ENCODE assay signal across 35 cellular contexts in genomic region chr22:32034275-32034674, GRCh38. TPM values are rescaled to one million over a fixed set of nuclear protein-coding genes. Genes with fewer than 3 reads are reported as not detected.
"Had no signal": no experiment of that assay in that cellular context is flagged by ENCODE, and none has a peak within 500 bp of the region (broad histone marks: within the 10 kb centered on the region; RNA-seq: fewer than 3 reads in every experiment).

No MANE protein-coding gene starts in this region.

- H3K4me3 ChIP-seq: ascending aorta had no signal

- H3K4me1 ChIP-seq: ascending aorta had no signal

- H3K27me3 ChIP-seq: ascending aorta had no signal

- H3K4me3 Mint-ChIP-seq: activated B cell treated with CpG ODN at 0.5 μM for 24 hours; activated CD4-positive, alpha-beta memory T cell treated with anti-CD3 and anti-CD28 coated beads for 36 hours; activated CD4-positive, alpha-beta T cell treated with anti-CD3 and anti-CD28 coated beads, Interleukin-2, amount 10 ng/mL, durations not matched to agents 24 days and 14 days; activated CD8-positive, alpha-beta T cell treated with anti-CD3 and anti-CD28 coated beads for 36 hours; activated naive CD4-positive, alpha-beta T cell treated with anti-CD3 and anti-CD28 coated beads, Interleukin-2, amount 10 ng/mL, durations not matched to agents 7 days and 5 days; activated naive CD4-positive, alpha-beta T cell treated with anti-CD3 and anti-CD28 coated beads, Interleukin-2, amount 50 U/mL, for 24 hours; activated naive CD8-positive, alpha-beta T cell; activated naive CD8-positive, alpha-beta T cell treated with anti-CD3 and anti-CD28 coated beads, Interleukin-2, amount 10 ng/mL, durations not matched to agents 7 days and 5 days; activated naive CD8-positive, alpha-beta T cell treated with anti-CD3 and anti-CD28 coated beads, Interleukin-2, amount 50 U/mL, for 24 hours; brain; central memory CD8-positive, alpha-beta T cell; T-helper 1 cell treated with Interleukin-12 subunit alpha and Interleukin-12 subunit beta and Interleukin-4 antibody, amounts not matched to agents 30 μg/mL and 1 μg/mL, for 36 hours; T-helper 2 cell treated with Interferon-gamma antibody and Interleukin-4, amounts not matched to agents 5 μg/mL and 100 μg/mL, for 36 hours had no signal

- FAIRE-seq: TTC549 had no signal

- H3K36me3 ChIP-seq: ascending aorta had no signal

- H3K4me1 Mint-ChIP-seq: activated B cell treated with CpG ODN at 0.5 μM for 24 hours; activated CD4-positive, alpha-beta T cell treated with anti-CD3 and anti-CD28 coated beads, Interleukin-2, amount 10 ng/mL, durations not matched to agents 24 days and 14 days; activated naive CD4-positive, alpha-beta T cell treated with anti-CD3 and anti-CD28 coated beads, Interleukin-2, amount 10 ng/mL, durations not matched to agents 7 days and 5 days; activated naive CD4-positive, alpha-beta T cell treated with anti-CD3 and anti-CD28 coated beads, Interleukin-2, amount 50 U/mL, for 24 hours; activated naive CD8-positive, alpha-beta T cell treated with anti-CD3 and anti-CD28 coated beads, Interleukin-2, amount 10 ng/mL, durations not matched to agents 7 days and 5 days; activated naive CD8-positive, alpha-beta T cell treated with anti-CD3 and anti-CD28 coated beads, Interleukin-2, amount 50 U/mL, for 24 hours; brain; central memory CD8-positive, alpha-beta T cell had no signal

- H3K9me3 Mint-ChIP-seq: activated B cell treated with CpG ODN at 0.5 μM for 24 hours; activated CD4-positive, alpha-beta memory T cell treated with anti-CD3 and anti-CD28 coated beads for 36 hours; activated CD4-positive, alpha-beta T cell treated with anti-CD3 and anti-CD28 coated beads, Interleukin-2, amount 10 ng/mL, durations not matched to agents 24 days and 14 days; activated CD8-positive, alpha-beta T cell treated with anti-CD3 and anti-CD28 coated beads for 36 hours; activated naive CD4-positive, alpha-beta T cell treated with anti-CD3 and anti-CD28 coated beads, Interleukin-2, amount 10 ng/mL, durations not matched to agents 7 days and 5 days; activated naive CD4-positive, alpha-beta T cell treated with anti-CD3 and anti-CD28 coated beads, Interleukin-2, amount 50 U/mL, for 24 hours; activated naive CD8-positive, alpha-beta T cell treated with anti-CD3 and anti-CD28 coated beads, Interleukin-2, amount 10 ng/mL, durations not matched to agents 7 days and 5 days; activated naive CD8-positive, alpha-beta T cell treated with anti-CD3 and anti-CD28 coated beads, Interleukin-2, amount 50 U/mL, for 24 hours; activated T-helper 2 cell treated with anti-CD3 and anti-CD28 coated beads, Interferon-gamma antibody, Interleukin-2, Interleukin-4, amounts not matched to agents 10 μg/mL and 5 μg/mL and 100 μg/mL, durations not matched to agents 14 hours and 24 hours and 36 hours; brain; central memory CD8-positive, alpha-beta T cell; T-helper 1 cell treated with Interleukin-12 subunit alpha and Interleukin-12 subunit beta and Interleukin-4 antibody, amounts not matched to agents 30 μg/mL and 1 μg/mL, for 36 hours; T-helper 2 cell treated with Interferon-gamma antibody and Interleukin-4, amounts not matched to agents 5 μg/mL and 100 μg/mL, for 36 hours had no signal

- DNase-seq: activated B cell treated with CpG ODN at 0.5 μM for 24 hours; activated CD4-positive, alpha-beta memory T cell treated with anti-CD3 and anti-CD28 coated beads for 36 hours; activated CD4-positive, alpha-beta T cell treated with anti-CD3 and anti-CD28 coated beads for 4 hours; activated CD4-positive, alpha-beta T cell treated with anti-CD3 and anti-CD28 coated beads, Interleukin-2, amount 10 ng/mL, durations not matched to agents 24 days and 14 days; activated CD4-positive, alpha-beta T cell treated with anti-CD3 and anti-CD28 coated beads, Interleukin-2, amount 50 U/mL, for 1 hour; activated CD4-positive, alpha-beta T cell treated with anti-CD3 and anti-CD28 coated beads, Interleukin-2, amount 50 U/mL, for 4 hours; activated CD4-positive, CD25-positive, alpha-beta regulatory T cell treated with anti-CD3 and anti-CD28 coated beads, Interleukin-2, amount 50 U/mL, for 72 hours; activated CD8-positive, alpha-beta memory T cell treated with anti-CD3 and anti-CD28 coated beads, Interleukin-2, amount 50 U/mL, for 4 hours; activated CD8-positive, alpha-beta T cell treated with anti-CD3 and anti-CD28 coated beads for 36 hours; activated effector memory CD4-positive, alpha-beta T cell treated with Interleukin-2 at 50 U/mL for 16 hours; activated gamma-delta T cell; activated naive CD4-positive, alpha-beta T cell treated with anti-CD3 and anti-CD28 coated beads, Interleukin-2, amount 10 ng/mL, durations not matched to agents 7 days and 5 days; activated naive CD4-positive, alpha-beta T cell treated with Interleukin-2 at 50 U/mL for 16 hours; activated naive CD8-positive, alpha-beta T cell treated with anti-CD3 and anti-CD28 coated beads, Interleukin-2, amount 10 ng/mL, durations not matched to agents 7 days and 5 days; activated naive CD8-positive, alpha-beta T cell treated with anti-CD3 and anti-CD28 coated beads, Interleukin-2, amount 50 U/mL, for 24 hours; activated T-cell treated with anti-CD3 and anti-CD28 coated beads for 4 hours; activated T-cell treated with anti-CD3 and anti-CD28 coated beads, Interleukin-2, amount 50 U/mL, for 1 hour; activated T-cell treated with anti-CD3 and anti-CD28 coated beads, Interleukin-2, amount 50 U/mL, for 48 hours; amygdala; anterior cingulate cortex; cerebellar nuclear complex; T-helper 1 cell; T-helper 2 cell; T-helper 9 cell had no signal

- H3K27ac ChIP-seq: ascending aorta, VCaP had no signal

- H3K9me3 ChIP-seq: ascending aorta had no signal

- H3K36me3 Mint-ChIP-seq: activated CD4-positive, alpha-beta memory T cell treated with anti-CD3 and anti-CD28 coated beads for 36 hours; activated naive CD4-positive, alpha-beta T cell treated with anti-CD3 and anti-CD28 coated beads, Interleukin-2, amount 10 ng/mL, durations not matched to agents 7 days and 5 days; activated naive CD4-positive, alpha-beta T cell treated with anti-CD3 and anti-CD28 coated beads, Interleukin-2, amount 50 U/mL, for 24 hours; activated naive CD8-positive, alpha-beta T cell treated with anti-CD3 and anti-CD28 coated beads, Interleukin-2, amount 10 ng/mL, durations not matched to agents 7 days and 5 days; brain had no signal

- ATAC-seq: activated CD8-positive, alpha-beta T cell treated with anti-CD3 and anti-CD28 coated beads for 36 hours; activated naive CD8-positive, alpha-beta T cell treated with anti-CD3 and anti-CD28 coated beads, Interleukin-2, amount 50 U/mL, for 24 hours had no signal

RNA-seq across cellular contexts. Expression of gene SLC5A1, which starts 8.8 kb away (rescaled TPM):
- total RNA-seq: activated B cell treated with CpG ODN at 0.5 μM for 24 hours; activated CD4-positive, alpha-beta memory T cell treated with anti-CD3 and anti-CD28 coated beads for 36 hours; activated CD4-positive, alpha-beta T cell treated with anti-CD3 and anti-CD28 coated beads, Interleukin-2, amount 10 ng/mL, durations not matched to agents 24 days and 14 days; activated CD8-positive, alpha-beta memory T cell treated with anti-CD3 and anti-CD28 coated beads for 36 hours; activated CD8-positive, alpha-beta T cell treated with anti-CD3 and anti-CD28 coated beads for 36 hours; activated naive CD8-positive, alpha-beta T cell treated with anti-CD3 and anti-CD28 coated beads, Interleukin-2, amount 10 ng/mL, durations not matched to agents 7 days and 5 days; activated T-helper 2 cell treated with anti-CD3 and anti-CD28 coated beads, Interferon-gamma antibody, Interleukin-2, Interleukin-4, amounts not matched to agents 10 μg/mL and 5 μg/mL and 100 μg/mL, durations not matched to agents 14 hours and 24 hours and 36 hours; ascending aorta had no signal
